ENCODE assay signal across 10 cellular contexts in genomic region chr10:112307631-112308502, GRCh38. TPM values are rescaled to one million over a fixed set of nuclear protein-coding genes. Genes with fewer than 3 reads are reported as not detected.
DNase-seq lines count a peak whose midpoint lies in the region; ATAC-seq and TF ChIP-seq lines count a peak whose summit lies in the region.
"Had no signal": no experiment of that assay in that cellular context is flagged by ENCODE, and none has a peak within 500 bp of the region (broad histone marks: within the 10 kb centered on the region; RNA-seq: fewer than 3 reads in every experiment).

No MANE protein-coding gene starts in this region.

- peaks cover 0 to 57% (median 25%) of the 10 kb centered on the region in 4 donors for H3K4me1 ChIP-seq in liver (ENCODE audit: control insufficient read depth in 4 of 4, insufficient read depth in 4 of 4, low read length in 3 of 4)
- H3K4me1 ChIP-seq in thyroid gland: peaks cover 0 to 10% of the 10 kb centered on the region in 2 donors

- no peaks in the 10 kb centered on the region for H3K27me3 ChIP-seq in liver (ENCODE audit: control insufficient read depth in 4 of 4, insufficient read depth in 4 of 4, low read length in 3 of 4)
- H3K27me3 ChIP-seq in thyroid gland: no peaks in the 10 kb centered on the region

- ATAC-seq in HG03342 (IDR thresholded peaks at IDR 0.05; ENCODE audit: unreplicated experiment): peak; percentile 68
- ATAC-seq in HG02763 (IDR thresholded peaks at IDR 0.05; ENCODE audit: unreplicated experiment): no peak

- no peak overlapping the region for H3K4me3 ChIP-seq in liver (ENCODE audit: low read depth in 1 of 3, low read length in 3 of 3)
- H3K4me3 ChIP-seq in thyroid gland (replicated peaks in 1 of 3): no peak overlapping the region

- WGBS in liver: 14% methylated on average over 6 of the region's 6 CpGs
- 14% methylated on average over 6 of the region's 6 CpGs for WGBS in thyroid gland, 2 donors

- in situ Hi-C loops in GM13977 (cut with MboI; ENCODE audit: low pct_unique_long_range_greater_than_20kb, low sequenced_read_pairs, unreplicated experiment) (no loop called here), SK-MEL-5 (cut with HindIII; ENCODE audit: low pct_unique_long_range_greater_than_20kb, low sequenced_read_pairs) (loop anchor here (25.0 kb wide), 1 partner anchor 146 kb away; no protein-coding TSS in a partner anchor)

- no peaks in the 10 kb centered on the region for H3K36me3 ChIP-seq in liver (ENCODE audit: control insufficient read depth in 4 of 4, insufficient read depth in 3 of 4, low read depth in 1 of 4, low read length in 3 of 4)
- no peaks in the 10 kb centered on the region for H3K36me3 ChIP-seq in thyroid gland

- DNase-seq in Ammon's horn (ENCODE audit: low spot score) (peak; percentile 55), GM13977 (ENCODE audit: low spot score) (peak; percentile 69), SK-MEL-5 (ENCODE audit: low read depth, low spot score) (peak; percentile 62), cerebellum (ENCODE audit: low spot score) (peak; percentile 7), thyroid gland (peak; percentile 72 to 73)

- peak overlapping the region; percentile 60 to 65 for H3K27ac ChIP-seq in liver (ENCODE audit: low read depth in 1 of 2, low read length in 2 of 2)
- H3K27ac ChIP-seq in thyroid gland: peak overlapping the region; percentile 20 to 67 (median 34)

- peak; percentile 94 to 96 for TF ChIP-seq RAD21 in liver (IDR thresholded peaks at IDR 0.05)

- no peak for TF ChIP-seq POLR2A in thyroid gland (IDR thresholded peaks at IDR 0.05)

- intact Hi-C loops in thyroid gland (cut with DNase I): no loop called here

- no peak overlapping the region for H3K9ac ChIP-seq in liver (ENCODE audit: low read depth in 1 of 2, low read length in 2 of 2)

- TF ChIP-seq CTCF in GM13977 (IDR thresholded peaks at IDR 0.05; ENCODE audit: extremely low read depth, insufficient read depth, missing control alignments) (peak; percentile 79), liver (IDR thresholded peaks at IDR 0.05; ENCODE audit: low read depth, low read length, missing input control) (peak; percentile 82), thyroid gland (IDR thresholded peaks at IDR 0.05) (peak; percentile 42 to 91 (median 81))

- H3K9me3 ChIP-seq in liver (ENCODE audit: control insufficient read depth in 4 of 4, low read length in 3 of 4) (no peaks in the 10 kb centered on the region), thyroid gland (no peaks in the 10 kb centered on the region)

TF ChIP-seq in liver, 16 proteins besides CTCF, POLR2A, EP300 and RAD21:
- TF ChIP-seq YY1 (IDR thresholded peaks at IDR 0.05): no peak
- TF ChIP-seq ZBTB33 (IDR thresholded peaks at IDR 0.05): no peak
- TF ChIP-seq NR2F2 (IDR thresholded peaks at IDR 0.05): no peak
- TF ChIP-seq RXRA (IDR thresholded peaks at IDR 0.05): peak; percentile 52 to 68
- no peak for TF ChIP-seq GABPA (IDR thresholded peaks at IDR 0.05 in 1 of 2, conservative IDR thresholded peaks at IDR 0.05 in 1 of 2)
- peak; percentile 3 to 41 for TF ChIP-seq HNF4A (conservative IDR thresholded peaks at IDR 0.05)
- no peak for TF ChIP-seq MAX (IDR thresholded peaks at IDR 0.05)
- TF ChIP-seq REST (IDR thresholded peaks at IDR 0.05): peak; percentile 6
- no peak for TF ChIP-seq ATF3 (IDR thresholded peaks at IDR 0.05)

RNA-seq across cellular contexts. Expression of gene TECTB, which starts 24.7 kb away (rescaled TPM):
- not detected in 2 replicates for total RNA-seq in SK-MEL-5 (2014; rRNA removed; shearing (Covaris generic))
- polyA plus RNA-seq in SK-MEL-5 (2015; cell fraction: cytosol; rRNA removed): not detected in 2 replicates
- polyA plus RNA-seq in SK-MEL-5 (2015; cell fraction: nucleus; rRNA removed): not detected in 2 replicates
- total RNA-seq in cerebellum (not detected), liver (under 1 TPM; 0.05 to 0.08 TPM), thyroid gland (under 1 TPM; 0.29 to 0.89 (median 0.72) TPM)
- under 1 TPM; 0.08 to 0.44 TPM for polyA plus RNA-seq in liver
- total RNA-seq: natural killer cell treated with Interleukin-12 subunit alpha and Interleukin-12 subunit beta and Interleukin-15 and Interleukin-18, amount 100 ng/mL, for 72 hours had no signal
- polyA plus RNA-seq: IgD-negative memory B cell had no signal

Comparison
In these comparisons a context has a peak if more than half of its experiments do, and no peak if none do; other contexts are left out.
1. DNase-seq: peak in every context shown above with its lines; median percentile 72 in thyroid gland; 69 in GM13977; 62 in SK-MEL-5; 55 in Ammon's horn; 7 in cerebellum.